Comparison of ENCODE assay signal across 22 cellular contexts in the genomic region with DNA sequence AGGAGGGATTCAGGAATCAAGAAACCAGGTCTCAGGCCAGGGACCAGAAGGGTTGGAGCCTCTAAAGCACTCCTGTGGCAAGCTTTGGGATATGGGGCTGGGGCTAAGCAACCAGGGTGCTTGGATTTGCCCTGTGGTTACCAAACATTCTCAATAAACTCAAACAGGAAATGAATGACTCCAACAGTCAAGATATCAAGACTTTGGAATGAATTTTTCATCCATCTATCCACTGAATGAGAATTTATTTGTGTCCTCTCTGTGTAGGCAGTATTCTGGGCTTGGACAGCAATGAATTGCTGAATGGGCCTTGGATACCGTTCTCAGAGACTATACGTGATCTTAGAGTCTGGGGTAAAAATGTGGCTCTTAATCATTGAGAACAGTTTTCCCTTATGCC.
"Had no signal": no experiment of that assay in that cellular context is flagged by ENCODE, and none has a peak within 500 bp of the region (broad histone marks: within the 10 kb centered on the region; RNA-seq: fewer than 3 reads in every experiment).

No MANE protein-coding gene starts in this region.

- H3K27ac ChIP-seq: brain microvascular endothelial cell, epithelial cell of prostate, gastrocnemius medialis, heart left ventricle, ovary, sigmoid colon, uterus had no signal

- H3K27me3 Mint-ChIP-seq: activated naive CD8-positive, alpha-beta T cell; effector memory CD8-positive, alpha-beta T cell had no signal

- H3K36me3 ChIP-seq: brain microvascular endothelial cell, gastrocnemius medialis, heart left ventricle, ovary, uterus had no signal

- H3K27me3 ChIP-seq: brain microvascular endothelial cell, gastrocnemius medialis, heart left ventricle, ovary, sigmoid colon, uterus had no signal

- ATAC-seq: activated CD8-positive, alpha-beta T cell treated with anti-CD3 and anti-CD28 coated beads, Interleukin-2, amount 10 ng/mL, durations not matched to agents 7 days and 5 days; effector memory CD8-positive, alpha-beta T cell; gastrocnemius medialis; heart left ventricle; stimulated activated effector memory CD8-positive, alpha-beta T cell treated with anti-CD3 and anti-CD28 coated beads, Interleukin-12 subunit alpha, Interleukin-12 subunit beta, amount 100 ng/mL, for 72 hours had no signal

- H3K4me1 Mint-ChIP-seq: activated CD4-positive, alpha-beta T cell treated with anti-CD3 and anti-CD28 coated beads, Interleukin-2, amount 10 ng/mL, durations not matched to agents 24 days and 14 days; stimulated activated effector memory CD8-positive, alpha-beta T cell treated with anti-CD3 and anti-CD28 coated beads, Interleukin-12 subunit alpha, Interleukin-12 subunit beta, amount 100 ng/mL, for 72 hours had no signal

- H3K9me3 ChIP-seq: gastrocnemius medialis, heart left ventricle, ovary, sigmoid colon, uterus had no signal

- H3K4me3 Mint-ChIP-seq: activated CD4-positive, alpha-beta T cell treated with anti-CD3 and anti-CD28 coated beads, Interleukin-2, amount 10 ng/mL, durations not matched to agents 24 days and 14 days; activated CD8-positive, alpha-beta T cell treated with anti-CD3 and anti-CD28 coated beads, Interleukin-2, amount 10 ng/mL, durations not matched to agents 7 days and 5 days; activated naive CD8-positive, alpha-beta T cell; effector memory CD8-positive, alpha-beta T cell; neural crest cell; stimulated activated effector memory CD8-positive, alpha-beta T cell treated with anti-CD3 and anti-CD28 coated beads, Interleukin-12 subunit alpha, Interleukin-12 subunit beta, amount 100 ng/mL, for 72 hours had no signal

- H3K4me3 ChIP-seq: gastrocnemius medialis, heart left ventricle, lung, ovary, sigmoid colon, uterus had no signal

- H3K36me3 Mint-ChIP-seq: stimulated activated effector memory CD8-positive, alpha-beta T cell treated with anti-CD3 and anti-CD28 coated beads, Interleukin-12 subunit alpha, Interleukin-12 subunit beta, amount 100 ng/mL, for 72 hours had no signal

- H3K27ac Mint-ChIP-seq: activated CD4-positive, alpha-beta T cell treated with anti-CD3 and anti-CD28 coated beads, Interleukin-2, amount 10 ng/mL, durations not matched to agents 24 days and 14 days; activated CD8-positive, alpha-beta T cell treated with anti-CD3 and anti-CD28 coated beads, Interleukin-2, amount 10 ng/mL, durations not matched to agents 7 days and 5 days; activated naive CD8-positive, alpha-beta T cell; effector memory CD8-positive, alpha-beta T cell; stimulated activated effector memory CD8-positive, alpha-beta T cell treated with anti-CD3 and anti-CD28 coated beads, Interleukin-12 subunit alpha, Interleukin-12 subunit beta, amount 100 ng/mL, for 72 hours had no signal

- H3K9me3 Mint-ChIP-seq: activated CD4-positive, alpha-beta T cell treated with anti-CD3 and anti-CD28 coated beads, Interleukin-2, amount 10 ng/mL, durations not matched to agents 24 days and 14 days; effector memory CD8-positive, alpha-beta T cell; neural crest cell; stimulated activated effector memory CD8-positive, alpha-beta T cell treated with anti-CD3 and anti-CD28 coated beads, Interleukin-12 subunit alpha, Interleukin-12 subunit beta, amount 100 ng/mL, for 72 hours had no signal

- DNase-seq: activated CD4-positive, alpha-beta T cell treated with anti-CD3 and anti-CD28 coated beads, Interleukin-2, amount 10 ng/mL, durations not matched to agents 24 days and 14 days; activated CD4-positive, CD25-positive, alpha-beta regulatory T cell; activated CD8-positive, alpha-beta memory T cell treated with anti-CD3 and anti-CD28 coated beads, Interleukin-2, amount 50 U/mL, for 4 hours; activated CD8-positive, alpha-beta T cell treated with anti-CD3 and anti-CD28 coated beads, Interleukin-2, amount 10 ng/mL, durations not matched to agents 7 days and 5 days; activated gamma-delta T cell; activated T-cell treated with anti-CD3 and anti-CD28 coated beads, Interleukin-2, amount 50 U/mL, for 48 hours; amygdala; brain microvascular endothelial cell; dermis blood vessel endothelial cell; effector memory CD8-positive, alpha-beta T cell; gastrocnemius medialis; heart left ventricle; midbrain; ovary; sigmoid colon; stimulated activated CD4-positive, alpha-beta T cell treated with anti-CD3 and anti-CD28 coated beads, Interleukin-2, amount 100 ng/mL, for 24 hours; uterus had no signal
